ENCODE assay signal across 16 cellular contexts in the genomic region with DNA sequence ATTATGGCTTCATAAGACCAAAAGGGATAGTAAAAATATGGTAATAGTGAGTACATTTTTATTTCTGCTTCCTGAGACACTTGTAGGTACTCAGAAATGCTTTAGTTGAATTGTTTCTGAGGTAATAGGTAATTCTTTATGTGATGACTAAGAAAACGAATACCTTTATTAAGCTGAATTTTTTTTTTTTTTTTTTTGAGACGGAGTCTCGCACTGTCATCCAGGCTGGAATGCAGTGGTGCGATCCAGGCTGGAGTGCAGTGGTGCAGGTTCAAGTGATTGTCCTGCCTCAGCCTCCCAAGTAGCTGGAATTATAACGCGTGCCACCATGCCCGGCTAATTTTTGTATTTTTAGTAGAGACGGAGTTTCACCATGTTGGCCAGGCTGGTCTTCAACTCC. TPM values are rescaled to one million over a fixed set of nuclear protein-coding genes. Genes with fewer than 3 reads are reported as not detected.
DNase-seq lines count a peak whose midpoint lies in the region; ATAC-seq and TF ChIP-seq lines count a peak whose summit lies in the region.
"Had no signal": no experiment of that assay in that cellular context is flagged by ENCODE, and none has a peak within 500 bp of the region (broad histone marks: within the 10 kb centered on the region; RNA-seq: fewer than 3 reads in every experiment).

No MANE protein-coding gene starts in this region.

- H3K36me3 ChIP-seq in ACC112 (ENCODE audit: insufficient read depth, low read length): 0 out of 2 replicates have a peak, but pooled peaks cover under 1% of the 10 kb centered on the region
- H3K36me3 ChIP-seq in PC-3 (ENCODE audit: low read depth, low read length): peaks cover 6% of the 10 kb centered on the region; the same call in 1 of the 2 replicates
- H3K36me3 ChIP-seq: esophagus squamous epithelium had no signal

- H3K4me3 ChIP-seq in ACC112 (ENCODE audit: low read depth, low read length) (peak overlapping the region; percentile 96), PC-3 (ENCODE audit: low read length) (peak overlapping the region; percentile 76; the same call in 1 of the 2 replicates), epithelial cell of esophagus (ENCODE audit: low read length) (no peak overlapping the region)
- H3K4me3 ChIP-seq: esophagus squamous epithelium, left ventricle myocardium inferior, mucosa of descending colon, right atrium auricular region had no signal

- H3K27ac ChIP-seq in ACC112 (ENCODE audit: low read depth, low read length) (no peak overlapping the region), PC-3 (ENCODE audit: low read length) (no peak overlapping the region)
- H3K27ac ChIP-seq in CD4-positive, alpha-beta T cell (ENCODE audit: low read depth, low read length): no peak overlapping the region
- H3K27ac ChIP-seq: esophagus squamous epithelium, left ventricle myocardium inferior, right atrium auricular region had no signal

- H3K36me3 Mint-ChIP-seq in CD4-positive, alpha-beta T cell (ENCODE audit: low read depth): peaks cover 34% of the 10 kb centered on the region

- peaks cover 28% of the 10 kb centered on the region for H3K4me1 Mint-ChIP-seq in CD4-positive, alpha-beta T cell (ENCODE audit: low read depth)

- no peaks in the 10 kb centered on the region for H3F3A ChIP-seq in PC-3 (ENCODE audit: low read length, unreplicated experiment)

- H3K27ac Mint-ChIP-seq in CD4-positive, alpha-beta T cell: no peak overlapping the region

- H3K9me2 ChIP-seq in PC-3 (replicated peaks; ENCODE audit: low read length): no peaks in the 10 kb centered on the region

- peak overlapping the region; percentile 82; the same call in 1 of the 2 replicates for H3K9ac ChIP-seq in PC-3 (ENCODE audit: low read length)

- peak overlapping the region; percentile 51 for H3K4me3 Mint-ChIP-seq in CD4-positive, alpha-beta T cell

- intact Hi-C loops in CD4-positive, alpha-beta T cell (cut with DNase I, micrococcal nuclease): loop anchor here (5.0 to 10.0 kb wide), 5 partner anchors 107 to 460 kb away; a partner anchor contains a TSS
- intact Hi-C loops in PC-3 (cut with micrococcal nuclease): loop anchor here (5.0 kb wide), 2 partner anchors 62 to 177 kb away; no protein-coding TSS in a partner anchor

- no peaks in the 10 kb centered on the region for H3K9me3 ChIP-seq in CD4-positive, alpha-beta T cell (ENCODE audit: control insufficient read depth, low read length)
- H3K9me3 ChIP-seq in PC-3 (ENCODE audit: low read length): no peaks in the 10 kb centered on the region
- H3K9me3 ChIP-seq: esophagus squamous epithelium, left ventricle myocardium inferior, mucosa of descending colon, right atrium auricular region had no signal

- peak overlapping the region; percentile 91 for H3K4me2 ChIP-seq in PC-3 (ENCODE audit: low read length)

- DNase-seq in CD4-positive, alpha-beta T cell: no peak
- DNase-seq in PC-3 (peak; percentile 14), epithelial cell of esophagus (ENCODE audit: low read depth) (peak; percentile 5), NK-92 (lab: John Stamatoyannopoulos, UW; ENCODE audit: unreplicated experiment) (no peak)
- no peak for DNase-seq in activated effector memory CD4-positive, alpha-beta T cell treated with Interleukin-2 at 50 U/mL for 16 hours
- DNase-seq: activated CD4-positive, alpha-beta T cell treated with anti-CD3 and anti-CD28 coated beads for 4 hours; esophagus squamous epithelium; left ventricle myocardium inferior; mucosa of descending colon; NCI-H1092; NCI-H510A; OCI-M1 had no signal

- TF ChIP-seq CTCF in CD4-positive, alpha-beta T cell (IDR thresholded peaks at IDR 0.05): no peak
- TF ChIP-seq CTCF in PC-3 (conservative IDR thresholded peaks at IDR 0.05; ENCODE audit: low read depth, low read length) (no peak), epithelial cell of esophagus (IDR thresholded peaks at IDR 0.05; ENCODE audit: insufficient read depth, low read depth, low read length, missing control alignments) (no peak)

- no peaks in the 10 kb centered on the region for H3K9me3 Mint-ChIP-seq in CD4-positive, alpha-beta T cell

- H3K4me1 ChIP-seq in ACC112 (ENCODE audit: control insufficient read depth, insufficient read depth, low read length, unreplicated experiment) (peaks cover 16% of the 10 kb centered on the region), PC-3 (ENCODE audit: insufficient read depth, low read length) (peaks cover 23% of the 10 kb centered on the region)

- ATAC-seq in CD4-positive, alpha-beta T cell (ENCODE audit: poor library complexity): no peak
- ATAC-seq in PC-3 (no peak), HG03175 (IDR thresholded peaks at IDR 0.05; ENCODE audit: unreplicated experiment) (no peak)
- ATAC-seq: mucosa of descending colon had no signal

- no peaks in the 10 kb centered on the region for H3K27me3 Mint-ChIP-seq in CD4-positive, alpha-beta T cell

- POLR2A ChIA-PET in CD4-positive, alpha-beta T cell (lab: Charles Lee): interaction anchor here (0.7 to 0.8 kb wide), 2 partner anchors 174 to 1090 kb away, joined by 3 to 4 read pairs; no protein-coding TSS in a partner anchor
- POLR2A ChIA-PET in PC-3 (lab: Charles Lee; ENCODE audit: unreplicated experiment): no interaction called here

- no TSS peak for BruUV-seq in PC-3 (replicated peaks; lab: Mats Ljungman, UMichigan)

- H3K27me3 ChIP-seq in ACC112 (ENCODE audit: insufficient read depth, low read length) (no peaks in the 10 kb centered on the region), PC-3 (ENCODE audit: low read length) (no peaks in the 10 kb centered on the region)
- H3K27me3 ChIP-seq in CD4-positive, alpha-beta T cell (ENCODE audit: control insufficient read depth, insufficient read depth, low read length): no peaks in the 10 kb centered on the region
- H3K27me3 ChIP-seq: esophagus squamous epithelium, right atrium auricular region had no signal

- no peaks in the 10 kb centered on the region for H4K20me1 ChIP-seq in PC-3 (ENCODE audit: low read length)

- no peak overlapping the region for H2AFZ ChIP-seq in ACC112 (ENCODE audit: low read length, unreplicated experiment)
- H2AFZ ChIP-seq in PC-3 (ENCODE audit: low read length): no peak overlapping the region

- H3K79me2 ChIP-seq in ACC112 (ENCODE audit: control insufficient read depth, insufficient read depth, low read length, unreplicated experiment) (peaks cover 26% of the 10 kb centered on the region), PC-3 (ENCODE audit: low read length) (peaks cover 31% of the 10 kb centered on the region)

- CTCF ChIA-PET in CD4-positive, alpha-beta T cell (lab: Charles Lee): interaction anchor here (0.6 kb wide), 1 partner anchor 64 kb away, joined by 3 read pairs; no protein-coding TSS in a partner anchor
- CTCF ChIA-PET in PC-3 (lab: Charles Lee): no interaction called here

RNA-seq across cellular contexts. Expression of a gene that starts 1.9 kb away (rescaled TPM):
- 10 to 100 TPM; 10.4 to 11.6 TPM for total RNA-seq in CD4-positive, alpha-beta T cell
- 58.9 and 71.1 TPM in 2 replicates for total RNA-seq in PC-3 (2014; rRNA removed)

RNA-seq across cellular contexts. Expression of a gene that starts 2.5 kb away (rescaled TPM):
- total RNA-seq in CD4-positive, alpha-beta T cell: under 1 TPM; 0.47 to 0.66 TPM
- total RNA-seq in PC-3 (2014; rRNA removed): 0.12 and 0.29 TPM in 2 replicates
- total RNA-seq: G401, right atrium auricular region had no signal

Comparison
In these comparisons a context has a peak if more than half of its experiments do, and no peak if none do; other contexts are left out.
1. DNase-seq: peak in PC-3 (single experiment) and epithelial cell of esophagus (single experiment); none in CD4-positive, alpha-beta T cell (0 of 10), NK-92 (single experiment) and activated effector memory CD4-positive, alpha-beta T cell treated with Interleukin-2 at 50 U/mL for 16 hours (single experiment).